Comparison of ENCODE assay signal across 1 cellular context in the genomic region with DNA sequence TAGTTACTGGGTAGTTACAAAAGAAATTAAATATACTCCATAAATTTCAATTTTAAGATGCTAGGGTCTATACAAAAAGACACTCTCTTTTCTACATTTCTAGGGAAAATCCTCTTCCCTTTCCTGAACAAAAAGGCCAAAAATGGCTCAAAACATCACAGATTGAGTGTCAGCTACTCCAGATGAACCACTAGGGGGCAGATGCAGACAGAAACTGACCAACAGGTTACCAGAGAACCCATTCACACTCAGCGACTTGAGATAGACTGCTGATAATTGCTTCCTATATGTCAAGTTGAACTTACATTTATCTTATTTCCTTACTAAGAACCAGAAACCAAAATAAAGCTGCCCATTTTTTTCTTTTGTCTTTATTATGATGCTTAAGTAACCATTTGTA.
TF ChIP-seq lines count a peak whose summit lies in the region.

No MANE protein-coding gene starts in this region.

TF ChIP-seq in GM23338, 12 proteins besides CTCF, POLR2A, EP300 and RAD21 (continued from another document):
- TF ChIP-seq, protein P1, sequence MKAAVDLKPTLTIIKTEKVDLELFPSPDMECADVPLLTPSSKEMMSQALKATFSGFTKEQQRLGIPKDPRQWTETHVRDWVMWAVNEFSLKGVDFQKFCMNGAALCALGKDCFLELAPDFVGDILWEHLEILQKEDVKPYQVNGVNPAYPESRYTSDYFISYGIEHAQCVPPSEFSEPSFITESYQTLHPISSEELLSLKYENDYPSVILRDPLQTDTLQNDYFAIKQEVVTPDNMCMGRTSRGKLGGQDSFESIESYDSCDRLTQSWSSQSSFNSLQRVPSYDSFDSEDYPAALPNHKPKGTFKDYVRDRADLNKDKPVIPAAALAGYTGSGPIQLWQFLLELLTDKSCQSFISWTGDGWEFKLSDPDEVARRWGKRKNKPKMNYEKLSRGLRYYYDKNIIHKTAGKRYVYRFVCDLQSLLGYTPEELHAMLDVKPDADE (IDR thresholded peaks at IDR 0.05) = no peak
- no peak for TF ChIP-seq ZNF114 (CRISPR knock-in tag; IDR thresholded peaks at IDR 0.05)
